29 cellular contexts compared by ENCODE assay signal in the genomic region with DNA sequence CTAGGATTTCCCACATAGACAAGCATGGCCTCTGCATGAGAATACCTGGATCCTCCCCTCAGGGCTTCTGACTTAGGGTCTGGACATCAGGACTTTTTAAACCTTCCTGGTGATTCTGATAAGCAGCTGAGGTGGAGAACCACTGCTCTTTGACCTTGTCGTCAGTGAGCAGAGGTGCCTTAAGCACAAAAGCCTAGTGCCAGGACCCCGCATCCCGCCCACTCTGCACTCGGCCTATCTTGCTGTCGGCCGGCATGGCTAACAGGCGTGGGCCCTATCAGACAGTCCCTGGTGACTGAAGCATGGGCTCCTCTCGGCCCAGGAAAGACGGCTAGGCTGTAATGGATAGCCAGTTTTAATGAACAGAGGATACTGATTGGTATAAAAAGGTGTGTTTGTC.
"Had no signal": no experiment of that assay in that cellular context is flagged by ENCODE, and none has a peak within 500 bp of the region (broad histone marks: within the 10 kb centered on the region; RNA-seq: fewer than 3 reads in every experiment).

No MANE protein-coding gene starts in this region.

- H3K27ac Mint-ChIP-seq: activated CD4-positive, alpha-beta memory T cell treated with anti-CD3 and anti-CD28 coated beads for 36 hours; activated naive CD8-positive, alpha-beta T cell treated with anti-CD3 and anti-CD28 coated beads for 36 hours; activated T-helper 2 cell treated with anti-CD3 and anti-CD28 coated beads, Interferon-gamma antibody, Interleukin-2, Interleukin-4, amounts not matched to agents 10 μg/mL and 5 μg/mL and 100 μg/mL, durations not matched to agents 14 hours and 24 hours and 36 hours had no signal

- ATAC-seq: activated CD4-positive, CD25-positive, alpha-beta regulatory T cell treated with anti-CD3 and anti-CD28 coated beads, Interleukin-2, amount 50 U/mL, for 24 hours; Panc1 had no signal

- H3K27me3 Mint-ChIP-seq: activated CD4-positive, alpha-beta memory T cell treated with anti-CD3 and anti-CD28 coated beads for 36 hours; activated naive CD4-positive, alpha-beta T cell treated with anti-CD3 and anti-CD28 coated beads, Interleukin-2, amount 10 ng/mL, durations not matched to agents 7 days and 5 days; activated naive CD8-positive, alpha-beta T cell treated with anti-CD3 and anti-CD28 coated beads for 36 hours; IgD-negative memory B cell had no signal

- H3K27me3 ChIP-seq: SJCRH30 had no signal

- H3K4me2 ChIP-seq: KMS-11, SK-N-SH had no signal

- DNase-seq: activated CD4-positive, alpha-beta memory T cell treated with anti-CD3 and anti-CD28 coated beads for 36 hours; activated CD4-positive, alpha-beta T cell treated with anti-CD3 and anti-CD28 coated beads for 48 hours; activated CD8-positive, alpha-beta memory T cell treated with anti-CD3 and anti-CD28 coated beads for 24 hours; activated gamma-delta T cell treated with Interleukin-2 at 50 U/mL for 16 hours; activated naive CD4-positive, alpha-beta T cell treated with anti-CD3 and anti-CD28 coated beads, Interleukin-2, amount 10 ng/mL, durations not matched to agents 7 days and 5 days; activated naive CD8-positive, alpha-beta T cell treated with anti-CD3 and anti-CD28 coated beads for 36 hours; activated T-cell treated with anti-CD3 and anti-CD28 coated beads, Interleukin-2, amount 50 U/mL, for 48 hours; central memory CD4-positive, alpha-beta T cell; NCI-H1092; NCI-H1417 treated with DMSO at 0.1 percent for 48 hours; NCI-H1694; NCI-H2029; NCI-H345; NCI-H510A; NCI-H526 treated with DMSO at 0.1 percent for 48 hours; NCI-H82; NK-92 treated with Interleukin-12 subunit alpha and Interleukin-12 subunit beta, amount 100 ng/mL, for 24 hours; OCI-M1; Right ventricle myocardium superior; RPMI8226; SJCRH30; SK-N-SH; T-helper 1 cell; WERI-Rb-1 had no signal

- H3K9me3 Mint-ChIP-seq: activated CD4-positive, alpha-beta memory T cell treated with anti-CD3 and anti-CD28 coated beads for 36 hours; activated naive CD4-positive, alpha-beta T cell treated with anti-CD3 and anti-CD28 coated beads, Interleukin-2, amount 10 ng/mL, durations not matched to agents 7 days and 5 days; activated naive CD8-positive, alpha-beta T cell treated with anti-CD3 and anti-CD28 coated beads for 36 hours; activated T-helper 2 cell treated with anti-CD3 and anti-CD28 coated beads, Interferon-gamma antibody, Interleukin-2, Interleukin-4, amounts not matched to agents 10 μg/mL and 5 μg/mL and 100 μg/mL, durations not matched to agents 14 hours and 24 hours and 36 hours; IgD-negative memory B cell had no signal

- H3K4me3 Mint-ChIP-seq: activated CD4-positive, alpha-beta memory T cell treated with anti-CD3 and anti-CD28 coated beads for 36 hours; activated naive CD4-positive, alpha-beta T cell treated with anti-CD3 and anti-CD28 coated beads, Interleukin-2, amount 10 ng/mL, durations not matched to agents 7 days and 5 days; activated naive CD8-positive, alpha-beta T cell treated with anti-CD3 and anti-CD28 coated beads for 36 hours had no signal

- H3K9me2 ChIP-seq: SK-N-SH had no signal

- H3K9me3 ChIP-seq: SJCRH30, SK-N-SH had no signal

- H3K36me3 ChIP-seq: SJCRH30 had no signal

- H3K4me3 ChIP-seq: SJCRH30 had no signal

- H3K27ac ChIP-seq: KMS-11, SJCRH30, WERI-Rb-1 had no signal
